ENCODE assay signal across 17 cellular contexts in the genomic region with DNA sequence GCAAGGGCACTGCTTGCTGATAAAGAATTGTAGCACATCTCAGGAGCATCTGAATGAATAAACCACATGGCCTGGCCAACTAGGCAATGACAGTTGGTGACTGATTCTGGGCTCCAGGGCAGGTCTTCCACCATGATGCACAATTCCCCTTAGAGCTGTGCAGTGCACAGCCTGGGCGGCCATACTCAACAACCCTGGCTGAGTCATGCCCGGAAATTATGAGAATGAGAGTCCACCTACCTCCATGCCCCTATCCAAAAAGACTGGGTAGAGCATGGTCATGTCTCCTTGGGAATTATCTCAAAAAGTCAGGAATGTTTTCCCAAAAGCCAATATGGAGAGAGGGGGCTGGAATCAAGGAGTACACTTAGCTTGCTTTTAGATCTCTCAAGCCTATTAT.
DNase-seq lines count a peak whose midpoint lies in the region; TF ChIP-seq lines count a peak whose summit lies in the region.
"Had no signal": no experiment of that assay in that cellular context is flagged by ENCODE, and none has a peak within 500 bp of the region (broad histone marks: within the 10 kb centered on the region; RNA-seq: fewer than 3 reads in every experiment).

No MANE protein-coding gene starts in this region.

- H3K27me3 ChIP-seq in Caco-2 (replicated peaks; ENCODE audit: control insufficient read depth, insufficient read depth, low read length), result peaks cover 2% of the 10 kb centered on the region

- no peak overlapping the region for H3K4me3 Mint-ChIP-seq in Caco-2 (ENCODE audit: unreplicated experiment)
- peak overlapping the region; percentile 13 for H3K4me3 Mint-ChIP-seq in endothelial cell (ENCODE audit: unreplicated experiment)
- no peak overlapping the region for H3K4me3 Mint-ChIP-seq in immature natural killer cell
- H3K4me3 Mint-ChIP-seq: CD4-positive, alpha-beta memory T cell had no signal

- no peak for DNase-seq in Caco-2
- DNase-seq in HT1080 (ENCODE audit: low read depth), result peak; percentile 11
- peak; percentile 41 for DNase-seq in RPMI7951 (ENCODE audit: low read depth)
- no peak for DNase-seq in endothelial cell (ENCODE audit: low spot score)
- DNase-seq in stimulated activated CD4-positive, alpha-beta T cell treated with anti-CD3 and anti-CD28 coated beads, Interleukin-4, amount 100 ng/mL, for 1 hour, result no peak
- DNase-seq in immature natural killer cell, result no peak
- DNase-seq in activated CD4-positive, CD25-positive, alpha-beta regulatory T cell (lab: John Stamatoyannopoulos, UW), result no peak
- no peak for DNase-seq in activated naive CD4-positive, alpha-beta T cell treated with anti-CD3 and anti-CD28 coated beads, Interleukin-2, amount 50 U/mL, for 16 hours
- DNase-seq: 8988T; C1 segment of cervical spinal cord; CD4-positive, alpha-beta memory T cell; COR-L47; DMS153; DND-41; GOT3 had no signal

- peak overlapping the region; percentile 27 for H3K27ac Mint-ChIP-seq in Caco-2 (ENCODE audit: unreplicated experiment)
- peak overlapping the region; percentile 14 for H3K27ac Mint-ChIP-seq in endothelial cell (ENCODE audit: unreplicated experiment)
- H3K27ac Mint-ChIP-seq in immature natural killer cell, result peak overlapping the region in 1 of 6 donors; percentile 62
- H3K27ac Mint-ChIP-seq: CD4-positive, alpha-beta memory T cell had no signal

- intact Hi-C loops in Caco-2 (cut with micrococcal nuclease; ENCODE audit: unreplicated experiment), result no loop called here

- H3K9me3 Mint-ChIP-seq in Caco-2 (ENCODE audit: unreplicated experiment), result no peaks in the 10 kb centered on the region
- no peaks in the 10 kb centered on the region for H3K9me3 Mint-ChIP-seq in endothelial cell (ENCODE audit: unreplicated experiment)
- no peaks in the 10 kb centered on the region for H3K9me3 Mint-ChIP-seq in immature natural killer cell

- no peaks in the 10 kb centered on the region for H3K4me1 ChIP-seq in Caco-2
- H3K4me1 ChIP-seq: HAP-1 had no signal

- H3K9me3 ChIP-seq in Caco-2, result no peaks in the 10 kb centered on the region
- H3K9me3 ChIP-seq: A549, HAP-1 had no signal

- POLR2A ChIA-PET in Caco-2 (lab: Charles Lee), result no interaction called here

- no peak for TF ChIP-seq CTCF in Caco-2 (IDR thresholded peaks at IDR 0.05; ENCODE audit: insufficient read depth in 1 of 2, low read depth in 1 of 2, low read length in 1 of 2, severe bottlenecking in 1 of 2, unreplicated experiment in 1 of 2)
- no peak for TF ChIP-seq CTCF in endothelial cell (IDR thresholded peaks at IDR 0.05; ENCODE audit: unreplicated experiment)

- no TSS peak for BruUV-seq in Caco-2 (replicated peaks; lab: Mats Ljungman, UMichigan)

- H3K4me3 ChIP-seq in Caco-2 (ENCODE audit: low read depth, low read length), result no peak overlapping the region
- H3K4me3 ChIP-seq: A549, HAP-1 had no signal

- H3K27me3 Mint-ChIP-seq in Caco-2 (ENCODE audit: insufficient read depth, unreplicated experiment), result peaks cover 23% of the 10 kb centered on the region
- H3K27me3 Mint-ChIP-seq in endothelial cell (ENCODE audit: unreplicated experiment), result peaks cover 8% of the 10 kb centered on the region
- H3K27me3 Mint-ChIP-seq in immature natural killer cell (ENCODE audit: low read depth in 3 of 3), result peaks cover 0 to 6% (median 2%) of the 10 kb centered on the region in 3 donors

- CTCF ChIA-PET in Caco-2 (lab: Charles Lee), result no interaction called here

- H3K36me3 Mint-ChIP-seq in Caco-2 (ENCODE audit: insufficient read depth, unreplicated experiment) (no peaks in the 10 kb centered on the region), endothelial cell (ENCODE audit: low read depth, unreplicated experiment) (no peaks in the 10 kb centered on the region), immature natural killer cell (peaks cover 0 to 9% (median 0%) of the 10 kb centered on the region in 3 donors)
- H3K36me3 Mint-ChIP-seq: CD4-positive, alpha-beta memory T cell had no signal

- H3K4me1 Mint-ChIP-seq in Caco-2 (ENCODE audit: low read depth, unreplicated experiment) (no peaks in the 10 kb centered on the region), endothelial cell (ENCODE audit: unreplicated experiment) (peaks cover 10% of the 10 kb centered on the region), immature natural killer cell (no peaks in the 10 kb centered on the region)
- H3K4me1 Mint-ChIP-seq: CD4-positive, alpha-beta memory T cell had no signal

- H3K36me3 ChIP-seq in Caco-2 (ENCODE audit: control insufficient read depth, insufficient read depth, low read length), result no peaks in the 10 kb centered on the region
- H3K36me3 ChIP-seq: HAP-1 had no signal

Comparison
In these comparisons a context has a peak if more than half of its experiments do, and no peak if none do; other contexts are left out.
1. DNase-seq: peak in HT1080 (single experiment) and RPMI7951 (single experiment); none in Caco-2 (0 of 2), endothelial cell (single experiment), stimulated activated CD4-positive, alpha-beta T cell treated with anti-CD3 and anti-CD28 coated beads, Interleukin-4, amount 100 ng/mL, for 1 hour (single experiment), immature natural killer cell (0 of 3), activated CD4-positive, CD25-positive, alpha-beta regulatory T cell (0 of 4) and activated naive CD4-positive, alpha-beta T cell treated with anti-CD3 and anti-CD28 coated beads, Interleukin-2, amount 50 U/mL, for 16 hours (single experiment).